In the genomic region with DNA sequence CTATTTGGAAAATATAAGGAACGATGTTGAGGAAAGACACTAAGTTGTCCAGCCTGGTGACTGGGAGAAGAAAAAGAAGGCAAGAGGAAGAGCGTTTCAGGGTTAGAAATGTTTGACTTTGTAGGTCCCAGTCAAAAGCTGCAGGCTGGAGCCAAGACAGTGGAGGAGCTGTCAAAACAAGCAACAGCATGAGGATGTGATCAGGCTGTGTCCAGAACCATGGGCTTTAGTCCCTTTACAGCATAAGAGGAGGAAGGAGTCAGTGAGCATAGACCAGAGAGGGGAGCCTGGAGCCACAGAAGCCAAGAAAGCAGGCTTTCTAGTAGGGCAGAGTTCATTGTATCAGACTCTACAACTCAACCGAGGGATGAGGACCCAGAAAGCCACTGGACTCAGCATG, we compare ENCODE assay signal across 17 cellular contexts.
"Had no signal": no experiment of that assay in that cellular context is flagged by ENCODE, and none has a peak within 500 bp of the region (broad histone marks: within the 10 kb centered on the region; RNA-seq: fewer than 3 reads in every experiment).

No MANE protein-coding gene starts in this region.

- H3K9me3 ChIP-seq: esophagus muscularis mucosa, gastrocnemius medialis, mucosa of descending colon, pancreas, right lobe of liver, stomach had no signal

- DNase-seq: cerebellar nuclear complex; effector memory CD8-positive, alpha-beta T cell; gastrocnemius medialis; glutamatergic neuron; immature natural killer cell; mucosa of descending colon; naive thymus-derived CD8-positive, alpha-beta T cell; nucleus accumbens; pancreas; right lobe of liver; stimulated activated CD4-positive, alpha-beta T cell treated with anti-CD3 and anti-CD28 coated beads, Interleukin-4, amount 100 ng/mL, for 1 hour; stomach; substantia nigra had no signal

- H3K36me3 ChIP-seq: cardiac muscle cell, esophagus muscularis mucosa, gastrocnemius medialis, pancreas, right lobe of liver, stomach had no signal

- ATAC-seq: effector memory CD8-positive, alpha-beta T cell; gastrocnemius medialis; mucosa of descending colon; naive thymus-derived CD8-positive, alpha-beta T cell; pancreas; right lobe of liver; stimulated activated memory B cell treated with anti-CD40 and anti-IgM and Interleukin-4, amounts not matched to agents 10 μg/mL and 1 μg/mL and 100 μg/mL, for 72 hours had no signal

- H3K4me3 ChIP-seq: cardiac muscle cell, esophagus muscularis mucosa, gastrocnemius medialis, mucosa of descending colon, right lobe of liver, stomach had no signal

- H3K4me1 ChIP-seq: pancreas had no signal

- H3K27ac ChIP-seq: cardiac muscle cell, epithelial cell of prostate, esophagus muscularis mucosa, gastrocnemius medialis, pancreas, right lobe of liver had no signal

- H3K27me3 ChIP-seq: esophagus muscularis mucosa, gastrocnemius medialis, pancreas, right lobe of liver, stomach had no signal
